In the genomic region with DNA sequence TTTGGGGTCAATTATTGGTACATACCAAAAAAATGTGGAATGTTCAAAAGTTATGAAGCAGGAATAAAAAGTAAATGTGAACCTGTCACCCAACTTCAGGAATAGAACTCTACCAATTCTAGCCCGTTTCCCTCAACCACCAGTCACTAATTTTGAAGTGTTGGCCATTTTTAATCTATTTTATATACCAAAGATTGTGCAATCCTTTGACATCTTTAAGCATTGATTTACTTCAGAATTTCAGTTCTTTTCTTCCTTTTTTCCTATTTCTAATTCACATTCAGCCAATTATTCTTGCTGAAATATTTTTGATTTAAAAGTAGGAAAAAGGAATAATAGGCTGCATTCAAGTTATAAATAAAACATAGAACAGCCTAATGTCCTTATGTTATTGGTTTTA, we compare ENCODE assay signal across 27 cellular contexts. TPM values are rescaled to one million over a fixed set of nuclear protein-coding genes. Genes with fewer than 3 reads are reported as not detected.
DNase-seq lines count a peak whose midpoint lies in the region; ATAC-seq, FAIRE-seq and TF ChIP-seq lines count a peak whose summit lies in the region.
"Had no signal": no experiment of that assay in that cellular context is flagged by ENCODE, and none has a peak within 500 bp of the region (broad histone marks: within the 10 kb centered on the region; RNA-seq: fewer than 3 reads in every experiment).

No MANE protein-coding gene starts in this region.

- H3K4me1 Mint-ChIP-seq in activated CD4-positive, alpha-beta T cell treated with anti-CD3 and anti-CD28 coated beads, Interleukin-2, amount 10 ng/mL, durations not matched to agents 7 days and 5 days, result no peaks in the 10 kb centered on the region
- H3K4me1 Mint-ChIP-seq: CD8-positive, alpha-beta memory T cell had no signal

- no peak for TF ChIP-seq POLR2A in HepG2 (IDR thresholded peaks at IDR 0.05; ENCODE audit: insufficient read depth in 1 of 2, low read depth in 2 of 2, low read length in 2 of 2)
- TF ChIP-seq POLR2A in right lobe of liver (IDR thresholded peaks at IDR 0.05), result no peak
- no peak for TF ChIP-seq POLR2A in K562 (conservative IDR thresholded peaks at IDR 0.05)
- no peak for TF ChIP-seq POLR2A in sigmoid colon (IDR thresholded peaks at IDR 0.05)

- peaks cover 8% of the 10 kb centered on the region for H3K27me3 Mint-ChIP-seq in activated CD4-positive, alpha-beta T cell treated with anti-CD3 and anti-CD28 coated beads, Interleukin-2, amount 10 ng/mL, durations not matched to agents 7 days and 5 days

- no peaks in the 10 kb centered on the region for H4K20me1 ChIP-seq in HepG2 (ENCODE audit: insufficient read depth, low read length)
- H4K20me1 ChIP-seq in K562 (replicated peaks; ENCODE audit: control insufficient read depth, insufficient read depth, low read length), result no peaks in the 10 kb centered on the region
- H4K20me1 ChIP-seq: BLaER1 treated with 17β-estradiol and CSF1 and Interleukin-3, amounts not matched to agents 10 nM and 100 nM had no signal

- intact Hi-C loops in HepG2 (cut with micrococcal nuclease; ENCODE audit: unreplicated experiment) (no loop called here), right lobe of liver (cut with DNase I) (no loop called here), K562 (cut with micrococcal nuclease) (no loop called here), sigmoid colon (cut with DNase I) (no loop called here)

- TF ChIP-seq RAD21 in HepG2 (CRISPR knock-in tag; IDR thresholded peaks at IDR 0.05) (no peak), K562 (CRISPR knock-in tag; conservative IDR thresholded peaks at IDR 0.05 in 1 of 2, IDR thresholded peaks at IDR 0.05 in 1 of 2) (no peak)

- H3K27ac ChIP-seq in HepG2 (ENCODE audit: extremely low read length, insufficient read depth, low read length) (no peak overlapping the region), right lobe of liver (no peak overlapping the region), HUES64 (ENCODE audit: low read depth, low read length) (peak overlapping the region; percentile 78; the same call in 1 of the 2 replicates), K562 (ENCODE audit: extremely low read depth, low read depth, low read length) (no peak overlapping the region), iPS-20b (ENCODE audit: low read length) (no peak overlapping the region), sigmoid colon (no peak overlapping the region)
- H3K27ac ChIP-seq: A549; BLaER1 treated with 17β-estradiol and CSF1 and Interleukin-3, amounts not matched to agents 10 nM and 100 nM had no signal

- H3K79me2 ChIP-seq in HepG2 (ENCODE audit: insufficient read depth, low read length) (no peaks in the 10 kb centered on the region), K562 (ENCODE audit: control insufficient read depth, insufficient read depth, low read length) (no peaks in the 10 kb centered on the region)

- TF ChIP-seq EP300 in HepG2 (IDR thresholded peaks at IDR 0.05; ENCODE audit: low read depth in 2 of 2, low read length in 2 of 2) (no peak), HepG2 (CRISPR knock-in tag; IDR thresholded peaks at IDR 0.05; ENCODE audit: borderline replicate concordance) (no peak), K562 (IDR thresholded peaks at IDR 0.05; ENCODE audit: low read length) (no peak), sigmoid colon (IDR thresholded peaks at IDR 0.05) (no peak)

- CTCF ChIA-PET in HepG2 (lab: Yijun Ruan, JAX; ENCODE audit: low intra/inter-chr PET ratio, low total read pairs) (no interaction called here), K562 (lab: Yijun Ruan, JAX; ENCODE audit: low intra/inter-chr PET ratio) (no interaction called here)
- CTCF ChIA-PET in activated CD4-positive, alpha-beta T cell treated with anti-CD3 and anti-CD28 coated beads, Interleukin-2, amount 10 ng/mL, durations not matched to agents 7 days and 5 days (lab: Charles Lee), result interaction anchor here (0.6 kb wide), 1 partner anchor 12 kb away, joined by 3 read pairs; no protein-coding TSS in a partner anchor

- no peak for DNase-seq in HepG2 (ENCODE audit: low spot score)
- no peak for DNase-seq in right lobe of liver
- DNase-seq in K562 (ENCODE audit: extremely low read depth in 1 of 4, low spot score in 3 of 4), result no peak
- no peak for DNase-seq in activated CD4-positive, alpha-beta T cell treated with anti-CD3 and anti-CD28 coated beads for 4 hours
- no peak for DNase-seq in activated CD4-positive, alpha-beta T cell treated with anti-CD3 and anti-CD28 coated beads, Interleukin-2, amount 10 ng/mL, durations not matched to agents 7 days and 5 days
- no peak for DNase-seq in sigmoid colon
- DNase-seq: 8988T; ACHN; AML-193; BE2C; CD4-positive, alpha-beta T cell; CD8-positive, alpha-beta memory T cell; DMS 273 treated with DMSO at 0.1 percent for 48 hours; DMS79; EL; GDM1; GOT3; H7; HCEC 1CT had no signal

- no peak overlapping the region for H3K27ac Mint-ChIP-seq in activated CD4-positive, alpha-beta T cell treated with anti-CD3 and anti-CD28 coated beads, Interleukin-2, amount 10 ng/mL, durations not matched to agents 7 days and 5 days
- H3K27ac Mint-ChIP-seq: CD14-positive monocyte; CD4-positive, alpha-beta T cell; CD8-positive, alpha-beta memory T cell had no signal

- TF ChIP-seq CTCF in HepG2 (CRISPR knock-in tag; IDR thresholded peaks at IDR 0.05) (no peak), right lobe of liver (IDR thresholded peaks at IDR 0.05) (no peak), K562 (IDR thresholded peaks at IDR 0.05 in 2 of 3, conservative IDR thresholded peaks at IDR 0.05 in 1 of 3; ENCODE audit: insufficient read depth in 2 of 3, low read depth in 1 of 3, low read length in 3 of 3) (no peak), sigmoid colon (IDR thresholded peaks at IDR 0.05) (no peak)

- H3K4me3 ChIP-seq in HepG2 (replicated peaks in 1 of 3; ENCODE audit: insufficient read depth in 1 of 3, low read depth in 2 of 3, low read length in 3 of 3) (no peak overlapping the region), right lobe of liver (no peak overlapping the region), HUES64 (ENCODE audit: low read length) (no peak overlapping the region), K562 (no peak overlapping the region), iPS-20b (ENCODE audit: low read length) (peak overlapping the region; percentile 18; the same call in 1 of the 2 replicates), sigmoid colon (no peak overlapping the region)
- H3K4me3 ChIP-seq: A549; BLaER1 treated with 17β-estradiol and CSF1 and Interleukin-3, amounts not matched to agents 10 nM and 100 nM; GM12878 had no signal

- FAIRE-seq in HepG2 (lab: Jason Lieb, UNC), result no peak
- FAIRE-seq in K562 (lab: Jason Lieb, UNC), result no peak
- FAIRE-seq: A549, D721Med, GM12878, GM19239 had no signal

- H3K36me3 ChIP-seq in HepG2 (replicated peaks in 1 of 2; ENCODE audit: control insufficient read depth in 1 of 2, insufficient read depth in 2 of 2, low read length in 2 of 2) (no peaks in the 10 kb centered on the region), right lobe of liver (no peaks in the 10 kb centered on the region), HUES64 (ENCODE audit: insufficient read depth, low read length) (0 out of 2 replicates have a peak, but pooled peaks cover 4% of the 10 kb centered on the region), K562 (ENCODE audit: control insufficient read depth, insufficient read depth, low read length) (no peaks in the 10 kb centered on the region), iPS-20b (ENCODE audit: insufficient read depth, low read depth, low read length) (peaks cover 13% of the 10 kb centered on the region; the same call in 1 of the 2 replicates), sigmoid colon (no peaks in the 10 kb centered on the region)
- H3K36me3 ChIP-seq: BE2C; BLaER1 treated with 17β-estradiol and CSF1 and Interleukin-3, amounts not matched to agents 10 nM and 100 nM had no signal

- no peak overlapping the region for H3K4me2 ChIP-seq in HepG2 (ENCODE audit: low read depth, low read length)
- no peak overlapping the region for H3K4me2 ChIP-seq in K562 (ENCODE audit: insufficient read depth, low read length)
- H3K4me2 ChIP-seq: A549; BLaER1 treated with 17β-estradiol and CSF1 and Interleukin-3, amounts not matched to agents 10 nM and 100 nM had no signal

- H3K4me1 ChIP-seq in HepG2 (ENCODE audit: insufficient read depth, low read length), result no peaks in the 10 kb centered on the region
- no peaks in the 10 kb centered on the region for H3K4me1 ChIP-seq in right lobe of liver
- peaks cover 34% of the 10 kb centered on the region for H3K4me1 ChIP-seq in HUES64 (ENCODE audit: insufficient read depth, low read length)
- no peaks in the 10 kb centered on the region; a peak in 2 of 5 replicates for H3K4me1 ChIP-seq in K562 (replicated peaks in 1 of 2; ENCODE audit: control insufficient read depth in 2 of 2, insufficient read depth in 2 of 2, low read length in 2 of 2)
- H3K4me1 ChIP-seq in iPS-20b (ENCODE audit: insufficient read depth, low read length), result peaks cover 27% of the 10 kb centered on the region
- no peaks in the 10 kb centered on the region for H3K4me1 ChIP-seq in sigmoid colon
- H3K4me1 ChIP-seq: A549; BE2C; BLaER1 treated with 17β-estradiol and CSF1 and Interleukin-3, amounts not matched to agents 10 nM and 100 nM had no signal

- POLR2A ChIA-PET in HepG2 (lab: Yijun Ruan, JAX) (no interaction called here), K562 (lab: Yijun Ruan, JAX) (interaction anchor here (0.9 kb wide), 1 partner anchor 21 kb away, joined by 3 read pairs; no protein-coding TSS in a partner anchor)
- POLR2A ChIA-PET in activated CD4-positive, alpha-beta T cell treated with anti-CD3 and anti-CD28 coated beads, Interleukin-2, amount 10 ng/mL, durations not matched to agents 7 days and 5 days (lab: Charles Lee), result no interaction called here

- H3K9ac ChIP-seq in HepG2 (ENCODE audit: insufficient read depth, low read depth, low read length) (no peak overlapping the region), HUES64 (ENCODE audit: low read depth, low read length) (no peak overlapping the region), K562 (ENCODE audit: insufficient read depth in 1 of 2, low read depth in 2 of 2, low read length in 2 of 2) (no peak overlapping the region), iPS-20b (ENCODE audit: low read depth, low read length) (0 out of 2 replicates have a peak overlapping the region, but pooled peaks have one; percentile 13)
- H3K9ac ChIP-seq: BLaER1 treated with 17β-estradiol and CSF1 and Interleukin-3, amounts not matched to agents 10 nM and 100 nM had no signal

- ATAC-seq in HepG2 (no peak), right lobe of liver (no peak), K562 (no peak)
- ATAC-seq: A549, GM12878 had no signal

- no peaks in the 10 kb centered on the region for H3K9me1 ChIP-seq in K562 (ENCODE audit: control insufficient read depth, insufficient read depth, low read length)

- no peaks in the 10 kb centered on the region for H3K9me3 ChIP-seq in HepG2 (ENCODE audit: low read length)
- no peaks in the 10 kb centered on the region for H3K9me3 ChIP-seq in right lobe of liver
- H3K9me3 ChIP-seq in HUES64 (ENCODE audit: insufficient read depth, low read depth, low read length), result no peaks in the 10 kb centered on the region
- no peaks in the 10 kb centered on the region for H3K9me3 ChIP-seq in K562 (replicated peaks; ENCODE audit: control insufficient read depth, insufficient read depth, low read depth, low read length)
- no peaks in the 10 kb centered on the region for H3K9me3 ChIP-seq in iPS-20b (ENCODE audit: insufficient read depth, low read depth, low read length)
- H3K9me3 ChIP-seq in sigmoid colon, result no peaks in the 10 kb centered on the region
- H3K9me3 ChIP-seq: A549, BE2C had no signal

- no peaks in the 10 kb centered on the region for H3K36me3 Mint-ChIP-seq in activated CD4-positive, alpha-beta T cell treated with anti-CD3 and anti-CD28 coated beads, Interleukin-2, amount 10 ng/mL, durations not matched to agents 7 days and 5 days (ENCODE audit: low read depth)
- H3K36me3 Mint-ChIP-seq: CD14-positive monocyte had no signal

- in situ Hi-C loops in HepG2 (cut with HindIII; ENCODE audit: extremely low pct_ligation_motif_present, low pct_unique_long_range_greater_than_20kb), result no loop called here
- in situ Hi-C loops in K562 (cut with MboI), result no loop called here

- no TSS peak for BruUV-seq in HepG2 (replicated peaks; lab: Mats Ljungman, UMichigan)
- BruUV-seq in K562 (replicated peaks; lab: Mats Ljungman, UMichigan), result no TSS peak

- H3K4me3 Mint-ChIP-seq in activated CD4-positive, alpha-beta T cell treated with anti-CD3 and anti-CD28 coated beads, Interleukin-2, amount 10 ng/mL, durations not matched to agents 7 days and 5 days, result no peak overlapping the region
- H3K4me3 Mint-ChIP-seq: CD14-positive monocyte; CD4-positive, alpha-beta T cell; CD8-positive, alpha-beta memory T cell had no signal

- H3K27me3 ChIP-seq in HepG2 (ENCODE audit: control insufficient read depth in 1 of 2, insufficient read depth in 2 of 2, low read length in 2 of 2) (no peaks in the 10 kb centered on the region), right lobe of liver (no peaks in the 10 kb centered on the region), HUES64 (ENCODE audit: insufficient read depth, low read length) (no peaks in the 10 kb centered on the region), K562 (ENCODE audit: control insufficient read depth in 2 of 2, insufficient read depth in 2 of 2, low read length in 2 of 2) (peaks cover 18 to 21% of the 10 kb centered on the region in 2 experiments; a peak in 4 of 5 replicates), iPS-20b (ENCODE audit: insufficient read depth, low read length) (no peaks in the 10 kb centered on the region), sigmoid colon (no peaks in the 10 kb centered on the region)
- H3K27me3 ChIP-seq: BE2C; BLaER1 treated with 17β-estradiol and CSF1 and Interleukin-3, amounts not matched to agents 10 nM and 100 nM had no signal

- 70% methylated on average over 1 of the region's 1 CpG for WGBS in HepG2 (ENCODE audit: low lambda C conversion rate)
- WGBS in right lobe of liver (ENCODE audit: insufficient coverage, low coverage, low lambda C conversion rate, missing lambda C conversion rate), result 75% methylated on average over 1 of the region's 1 CpG
- WGBS in HUES64, result 100% methylated on average over 1 of the region's 1 CpG
- 0% methylated on average over 1 of the region's 1 CpG for WGBS in K562 (ENCODE audit: insufficient coverage, low coverage, missing lambda C conversion rate)
- 86 to 91% methylated on average over 1 of the region's 1 CpG for WGBS in sigmoid colon, 2 donors

- no peaks in the 10 kb centered on the region for H3K9me3 Mint-ChIP-seq in activated CD4-positive, alpha-beta T cell treated with anti-CD3 and anti-CD28 coated beads, Interleukin-2, amount 10 ng/mL, durations not matched to agents 7 days and 5 days
- H3K9me3 Mint-ChIP-seq: CD4-positive, alpha-beta T cell had no signal

- no peak overlapping the region for H2AFZ ChIP-seq in HepG2 (ENCODE audit: low read length)
- no peak overlapping the region for H2AFZ ChIP-seq in K562 (ENCODE audit: low read depth, low read length)

RNA-seq across cellular contexts. Expression of a gene that starts 46.9 kb away (rescaled TPM):
- total RNA-seq in HepG2 (2016; rRNA removed; fragmentation: Illumina TruSeq; extraction: Trizol) (not detected in 2 replicates), right lobe of liver (not detected), K562 (2014; rRNA removed) (not detected in 2 replicates), K562 (2014; rRNA removed; fragmentation: Illumina TruSeq; extraction: Trizol) (not detected in 2 replicates), K562 (2015; rRNA removed; fragmentation: Illumina TruSeq; extraction: Trizol) (not detected in 2 replicates), K562 (2021) (not detected in 2 replicates), sigmoid colon (1 to 10 TPM in 3 of 4 donors, under 1 TPM in 1; 0.66 to 5.3 (median 3.8) TPM)
- total RNA-seq in HepG2 (2016; cell fraction: cytosol; rRNA removed; fragmentation: Illumina TruSeq; extraction: Trizol; ENCODE audit: low read depth), result not detected in 2 replicates
- not detected in 2 replicates for total RNA-seq in HepG2 (2016; cell fraction: insoluble cytoplasmic fraction; rRNA removed; fragmentation: Illumina TruSeq; extraction: Trizol)
- total RNA-seq in HepG2 (2016; cell fraction: membrane; rRNA removed; fragmentation: Illumina TruSeq; extraction: Trizol), result not detected in 2 replicates
- total RNA-seq in HepG2 (2016; cell fraction: nucleus; rRNA removed; fragmentation: Illumina TruSeq; extraction: Trizol), result not detected in 2 replicates
- polyA plus RNA-seq in HepG2 (2011; rRNA removed) (not detected in 2 replicates), K562 (2011; rRNA removed) (not detected in 2 replicates), K562 (2014; fragmentation: Illumina TruSeq; extraction: Trizol) (not detected in 2 replicates), K562 (2014; fragmentation: Nextera tagmentation; extraction: Ambion mirVana) (not detected), K562 (2014; rRNA removed) (not detected in 2 replicates), sigmoid colon (1 to 10 TPM in 1 of 3 donors, not detected in 2; 5.0 TPM)
- not detected in 2 replicates for polyA plus RNA-seq in HepG2 (2011; cell fraction: cytosol; rRNA removed)
- polyA plus RNA-seq in HepG2 (2011; cell fraction: nucleus; rRNA removed), result not detected in 2 replicates
- not detected in 2 replicates for polyA plus RNA-seq in HepG2 (2012)
- polyA plus RNA-seq in HepG2 (2016; cell fraction: cytosol; fragmentation: Illumina TruSeq; extraction: Trizol; ENCODE audit: low read depth), result not detected in 2 replicates
- polyA plus RNA-seq in HepG2 (2016; cell fraction: insoluble cytoplasmic fraction; fragmentation: Illumina TruSeq; extraction: Trizol; ENCODE audit: low read depth), result not detected in 2 replicates
- polyA plus RNA-seq in HepG2 (2016; cell fraction: membrane; fragmentation: Illumina TruSeq; extraction: Trizol; ENCODE audit: low read depth), result not detected in 2 replicates
- not detected in 2 replicates for polyA plus RNA-seq in HepG2 (2016; cell fraction: nucleus; fragmentation: Illumina TruSeq; extraction: Trizol; ENCODE audit: insufficient read depth, low read depth)
- polyA minus RNA-seq in HepG2 (2011; rRNA and poly(A)+ RNA removed; ENCODE audit: low replicate concordance), result not detected in 2 replicates
- polyA minus RNA-seq in HepG2 (2011; cell fraction: cytosol; rRNA and poly(A)+ RNA removed), result not detected in 2 replicates
- not detected in 2 replicates for polyA minus RNA-seq in HepG2 (2011; cell fraction: nucleus; rRNA and poly(A)+ RNA removed)
- polyA plus RNA-seq in HUES64 (2013, experiment 1 of 2), result not detected
- not detected for polyA plus RNA-seq in HUES64 (2013, experiment 2 of 2)
- total RNA-seq in K562 (2011; cell fraction: chromatin; rRNA removed; ENCODE audit: low replicate concordance), result not detected in 2 replicates
- total RNA-seq in K562 (2011; cell fraction: nucleolus; rRNA removed), result not detected in 2 replicates
- not detected in 2 replicates for total RNA-seq in K562 (2011; cell fraction: nucleoplasm; rRNA removed)
- polyA plus RNA-seq in K562 (2011; cell fraction: cytosol; rRNA removed), result not detected in 2 replicates
- polyA plus RNA-seq in K562 (2011; cell fraction: nucleus; rRNA removed), result not detected in 2 replicates
- not detected in 2 replicates for polyA plus RNA-seq in K562 (2012)
- polyA minus RNA-seq in K562 (2011; rRNA and poly(A)+ RNA removed), result not detected in 2 replicates
- polyA minus RNA-seq in K562 (2011; cell fraction: cytosol; rRNA and poly(A)+ RNA removed), result not detected in 2 replicates
- not detected in 2 replicates for polyA minus RNA-seq in K562 (2011; cell fraction: nucleus; rRNA and poly(A)+ RNA removed)
- not detected for total RNA-seq in activated CD4-positive, alpha-beta T cell treated with anti-CD3 and anti-CD28 coated beads, Interleukin-2, amount 10 ng/mL, durations not matched to agents 7 days and 5 days
- total RNA-seq: CD4-positive, alpha-beta T cell; CD8-positive, alpha-beta memory T cell; GM12878 had no signal
- polyA plus RNA-seq: A549; CD14-positive monocyte; CD8-positive, alpha-beta memory T cell; GM12878 had no signal
